Comparison of ENCODE assay signal across 36 cellular contexts in the genomic region with DNA sequence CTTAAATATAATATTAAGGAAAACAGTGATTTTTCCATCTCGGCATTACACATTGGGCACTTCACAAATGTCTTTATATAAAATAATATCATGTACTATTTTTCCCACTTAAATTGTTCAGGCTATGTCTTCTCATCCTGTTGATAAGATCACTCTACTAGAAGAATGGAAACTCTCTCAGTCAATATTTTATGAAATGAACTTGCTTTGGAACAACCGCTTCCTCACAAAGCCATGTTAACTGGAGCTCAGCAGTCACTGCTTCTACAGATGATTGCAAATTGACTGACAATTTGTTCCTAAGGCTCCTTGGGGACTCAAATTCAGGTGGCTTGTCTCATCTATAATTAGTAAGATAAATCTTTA.
"Had no signal": no experiment of that assay in that cellular context is flagged by ENCODE, and none has a peak within 500 bp of the region (broad histone marks: within the 10 kb centered on the region; RNA-seq: fewer than 3 reads in every experiment).

No MANE protein-coding gene starts in this region.

- H3K27me3 ChIP-seq: ascending aorta had no signal

- H3K4me1 Mint-ChIP-seq: activated CD4-positive, alpha-beta memory T cell treated with anti-CD3 and anti-CD28 coated beads, Interleukin-2, amount 10 ng/mL, durations not matched to agents 7 days and 5 days; activated CD4-positive, alpha-beta T cell treated with anti-CD3 and anti-CD28 coated beads for 36 hours; activated CD4-positive, alpha-beta T cell treated with anti-CD3 and anti-CD28 coated beads, Interleukin-2, amount 10 ng/mL, durations not matched to agents 7 days and 5 days; activated CD8-positive, alpha-beta memory T cell treated with anti-CD3 and anti-CD28 coated beads, Interleukin-2, amount 10 ng/mL, durations not matched to agents 7 days and 5 days; activated naive CD4-positive, alpha-beta T cell treated with anti-CD3 and anti-CD28 coated beads, Interleukin-2, amount 10 ng/mL, durations not matched to agents 7 days and 5 days; activated naive CD4-positive, alpha-beta T cell treated with anti-CD3 and anti-CD28 coated beads, Interleukin-2, amount 50 U/mL, for 24 hours; activated naive CD8-positive, alpha-beta T cell treated with anti-CD3 and anti-CD28 coated beads, Interleukin-2, amount 10 ng/mL, durations not matched to agents 7 days and 5 days; activated naive CD8-positive, alpha-beta T cell treated with anti-CD3 and anti-CD28 coated beads, Interleukin-2, amount 50 U/mL, for 24 hours had no signal

- FAIRE-seq: TTC549 had no signal

- H3K27me3 Mint-ChIP-seq: activated naive CD4-positive, alpha-beta T cell treated with anti-CD3 and anti-CD28 coated beads, Interleukin-2, amount 50 U/mL, for 24 hours; activated naive CD8-positive, alpha-beta T cell treated with anti-CD3 and anti-CD28 coated beads, Interleukin-2, amount 50 U/mL, for 24 hours; brain had no signal

- H3K36me3 ChIP-seq: ascending aorta had no signal

- H3K27ac ChIP-seq: WERI-Rb-1 had no signal

- H3K4me3 Mint-ChIP-seq: activated CD4-positive, alpha-beta memory T cell treated with anti-CD3 and anti-CD28 coated beads, Interleukin-2, amount 10 ng/mL, durations not matched to agents 7 days and 5 days; activated CD4-positive, alpha-beta T cell treated with anti-CD3 and anti-CD28 coated beads for 36 hours; activated CD4-positive, alpha-beta T cell treated with anti-CD3 and anti-CD28 coated beads, Interleukin-2, amount 10 ng/mL, durations not matched to agents 7 days and 5 days; activated CD8-positive, alpha-beta memory T cell treated with anti-CD3 and anti-CD28 coated beads, Interleukin-2, amount 10 ng/mL, durations not matched to agents 7 days and 5 days; activated CD8-positive, alpha-beta T cell treated with anti-CD3 and anti-CD28 coated beads, Interleukin-2, amount 10 ng/mL, durations not matched to agents 7 days and 5 days; activated naive CD4-positive, alpha-beta T cell treated with anti-CD3 and anti-CD28 coated beads, Interleukin-2, amount 10 ng/mL, durations not matched to agents 7 days and 5 days; activated naive CD4-positive, alpha-beta T cell treated with anti-CD3 and anti-CD28 coated beads, Interleukin-2, amount 50 U/mL, for 24 hours; activated naive CD8-positive, alpha-beta T cell; activated naive CD8-positive, alpha-beta T cell treated with anti-CD3 and anti-CD28 coated beads, Interleukin-2, amount 10 ng/mL, durations not matched to agents 7 days and 5 days; activated naive CD8-positive, alpha-beta T cell treated with anti-CD3 and anti-CD28 coated beads, Interleukin-2, amount 50 U/mL, for 24 hours; activated T-cell treated with anti-CD3 and anti-CD28 coated beads, Interleukin-2, amount 50 U/mL, for 24 hours; brain; T-helper 1 cell treated with Interleukin-12 subunit alpha and Interleukin-12 subunit beta and Interleukin-4 antibody, amounts not matched to agents 30 μg/mL and 1 μg/mL, for 36 hours; T-helper 2 cell treated with Interferon-gamma antibody and Interleukin-4, amounts not matched to agents 5 μg/mL and 100 μg/mL, for 36 hours; WTC11 had no signal

- H3K4me3 ChIP-seq: ascending aorta had no signal

- H3K9me3 ChIP-seq: ascending aorta had no signal

- H3K36me3 Mint-ChIP-seq: activated CD8-positive, alpha-beta memory T cell treated with anti-CD3 and anti-CD28 coated beads, Interleukin-2, amount 10 ng/mL, durations not matched to agents 7 days and 5 days; activated naive CD4-positive, alpha-beta T cell treated with anti-CD3 and anti-CD28 coated beads, Interleukin-2, amount 10 ng/mL, durations not matched to agents 7 days and 5 days; activated naive CD4-positive, alpha-beta T cell treated with anti-CD3 and anti-CD28 coated beads, Interleukin-2, amount 50 U/mL, for 24 hours; activated naive CD8-positive, alpha-beta T cell; activated naive CD8-positive, alpha-beta T cell treated with anti-CD3 and anti-CD28 coated beads, Interleukin-2, amount 10 ng/mL, durations not matched to agents 7 days and 5 days had no signal

- H3K9me3 Mint-ChIP-seq: activated CD4-positive, alpha-beta memory T cell treated with anti-CD3 and anti-CD28 coated beads, Interleukin-2, amount 10 ng/mL, durations not matched to agents 7 days and 5 days; activated CD4-positive, alpha-beta T cell treated with anti-CD3 and anti-CD28 coated beads, Interleukin-2, amount 10 ng/mL, durations not matched to agents 7 days and 5 days; activated naive CD4-positive, alpha-beta T cell treated with anti-CD3 and anti-CD28 coated beads, Interleukin-2, amount 10 ng/mL, durations not matched to agents 7 days and 5 days; activated naive CD4-positive, alpha-beta T cell treated with anti-CD3 and anti-CD28 coated beads, Interleukin-2, amount 50 U/mL, for 24 hours; activated naive CD8-positive, alpha-beta T cell treated with anti-CD3 and anti-CD28 coated beads, Interleukin-2, amount 10 ng/mL, durations not matched to agents 7 days and 5 days; activated naive CD8-positive, alpha-beta T cell treated with anti-CD3 and anti-CD28 coated beads, Interleukin-2, amount 50 U/mL, for 24 hours; activated T-cell treated with anti-CD3 and anti-CD28 coated beads, Interleukin-2, amount 50 U/mL, for 24 hours; activated T-helper 2 cell treated with anti-CD3 and anti-CD28 coated beads, Interferon-gamma antibody, Interleukin-2, Interleukin-4, amounts not matched to agents 10 μg/mL and 5 μg/mL and 100 μg/mL, durations not matched to agents 14 hours and 24 hours and 36 hours; brain; T-helper 1 cell treated with Interleukin-12 subunit alpha and Interleukin-12 subunit beta and Interleukin-4 antibody, amounts not matched to agents 30 μg/mL and 1 μg/mL, for 36 hours; T-helper 2 cell treated with Interferon-gamma antibody and Interleukin-4, amounts not matched to agents 5 μg/mL and 100 μg/mL, for 36 hours; WTC11 had no signal

- DNase-seq: activated CD4-positive, alpha-beta memory T cell treated with anti-CD3 and anti-CD28 coated beads, Interleukin-2, amount 10 ng/mL, durations not matched to agents 7 days and 5 days; activated CD4-positive, alpha-beta T cell treated with anti-CD3 and anti-CD28 coated beads for 1 hour; activated CD4-positive, alpha-beta T cell treated with anti-CD3 and anti-CD28 coated beads for 36 hours; activated CD4-positive, alpha-beta T cell treated with anti-CD3 and anti-CD28 coated beads for 48 hours; activated CD4-positive, alpha-beta T cell treated with anti-CD3 and anti-CD28 coated beads, Interleukin-2, amount 10 ng/mL, durations not matched to agents 7 days and 5 days; activated CD4-positive, alpha-beta T cell treated with anti-CD3 and anti-CD28 coated beads, Interleukin-2, amount 50 U/mL, for 48 hours; activated CD4-positive, CD25-positive, alpha-beta regulatory T cell; activated CD8-positive, alpha-beta memory T cell treated with anti-CD3 and anti-CD28 coated beads for 24 hours; activated CD8-positive, alpha-beta memory T cell treated with anti-CD3 and anti-CD28 coated beads, Interleukin-2, amount 10 ng/mL, durations not matched to agents 7 days and 5 days; activated CD8-positive, alpha-beta memory T cell treated with anti-CD3 and anti-CD28 coated beads, Interleukin-2, amount 50 U/mL, for 48 hours; activated CD8-positive, alpha-beta T cell treated with anti-CD3 and anti-CD28 coated beads, Interleukin-2, amount 10 ng/mL, durations not matched to agents 7 days and 5 days; activated effector memory CD4-positive, alpha-beta T cell treated with Interleukin-2 at 50 U/mL for 16 hours; activated gamma-delta T cell; activated naive CD4-positive, alpha-beta T cell treated with anti-CD3 and anti-CD28 coated beads, Interleukin-2, amount 10 ng/mL, durations not matched to agents 7 days and 5 days; activated naive CD4-positive, alpha-beta T cell treated with Interleukin-2 at 50 U/mL for 16 hours; activated naive CD8-positive, alpha-beta T cell treated with anti-CD3 and anti-CD28 coated beads, Interleukin-2, amount 10 ng/mL, durations not matched to agents 7 days and 5 days; activated naive CD8-positive, alpha-beta T cell treated with anti-CD3 and anti-CD28 coated beads, Interleukin-2, amount 50 U/mL, for 24 hours; activated T-cell treated with anti-CD3 and anti-CD28 coated beads, Interleukin-2, amount 50 U/mL, for 24 hours; activated T-cell treated with anti-CD3 and anti-CD28 coated beads, Interleukin-2, amount 50 U/mL, for 48 hours; amygdala; anterior cingulate cortex; central memory CD4-positive, alpha-beta T cell; T-helper 1 cell; T-helper 2 cell; T-helper 9 cell; WERI-Rb-1 had no signal

- H3K27ac Mint-ChIP-seq: activated CD4-positive, alpha-beta memory T cell treated with anti-CD3 and anti-CD28 coated beads, Interleukin-2, amount 10 ng/mL, durations not matched to agents 7 days and 5 days; activated CD4-positive, alpha-beta T cell treated with anti-CD3 and anti-CD28 coated beads for 36 hours; activated CD4-positive, alpha-beta T cell treated with anti-CD3 and anti-CD28 coated beads, Interleukin-2, amount 10 ng/mL, durations not matched to agents 7 days and 5 days; activated CD8-positive, alpha-beta memory T cell treated with anti-CD3 and anti-CD28 coated beads, Interleukin-2, amount 10 ng/mL, durations not matched to agents 7 days and 5 days; activated CD8-positive, alpha-beta T cell treated with anti-CD3 and anti-CD28 coated beads, Interleukin-2, amount 10 ng/mL, durations not matched to agents 7 days and 5 days; activated naive CD4-positive, alpha-beta T cell treated with anti-CD3 and anti-CD28 coated beads, Interleukin-2, amount 10 ng/mL, durations not matched to agents 7 days and 5 days; activated naive CD4-positive, alpha-beta T cell treated with anti-CD3 and anti-CD28 coated beads, Interleukin-2, amount 50 U/mL, for 24 hours; activated naive CD8-positive, alpha-beta T cell; activated naive CD8-positive, alpha-beta T cell treated with anti-CD3 and anti-CD28 coated beads, Interleukin-2, amount 10 ng/mL, durations not matched to agents 7 days and 5 days; activated naive CD8-positive, alpha-beta T cell treated with anti-CD3 and anti-CD28 coated beads, Interleukin-2, amount 50 U/mL, for 24 hours; activated T-cell treated with anti-CD3 and anti-CD28 coated beads, Interleukin-2, amount 50 U/mL, for 24 hours; activated T-helper 2 cell treated with anti-CD3 and anti-CD28 coated beads, Interferon-gamma antibody, Interleukin-2, Interleukin-4, amounts not matched to agents 10 μg/mL and 5 μg/mL and 100 μg/mL, durations not matched to agents 14 hours and 24 hours and 36 hours; brain; T-helper 1 cell treated with Interleukin-12 subunit alpha and Interleukin-12 subunit beta and Interleukin-4 antibody, amounts not matched to agents 30 μg/mL and 1 μg/mL, for 36 hours; T-helper 2 cell treated with Interferon-gamma antibody and Interleukin-4, amounts not matched to agents 5 μg/mL and 100 μg/mL, for 36 hours had no signal

- ATAC-seq: activated CD4-positive, alpha-beta T cell treated with anti-CD3 and anti-CD28 coated beads for 36 hours; activated CD4-positive, CD25-positive, alpha-beta regulatory T cell treated with anti-CD3 and anti-CD28 coated beads, Interleukin-2, amount 50 U/mL, for 24 hours; activated CD8-positive, alpha-beta memory T cell treated with anti-CD3 and anti-CD28 coated beads, Interleukin-2, amount 10 ng/mL, durations not matched to agents 7 days and 5 days; activated CD8-positive, alpha-beta T cell treated with anti-CD3 and anti-CD28 coated beads, Interleukin-2, amount 10 ng/mL, durations not matched to agents 7 days and 5 days; activated naive CD8-positive, alpha-beta T cell treated with anti-CD3 and anti-CD28 coated beads, Interleukin-2, amount 50 U/mL, for 24 hours; WTC11 had no signal
